Comparison of ENCODE assay signal across 6 cellular contexts in genomic region chr2:233200790-233201189, GRCh38. TPM values are rescaled to one million over a fixed set of nuclear protein-coding genes. Genes with fewer than 3 reads are reported as not detected.
DNase-seq lines count a peak whose midpoint lies in the region; ATAC-seq and TF ChIP-seq lines count a peak whose summit lies in the region.
"Not testable (repeated sequence)": the region's sequence is repeated elsewhere in the genome, so short reads cannot be mapped to it uniquely, and the experiment has no call there.

No MANE protein-coding gene starts in this region.

- peak overlapping the region; percentile 32; the same call in 1 of the 2 replicates for H3K4me2 ChIP-seq in BLaER1

- DNase-seq in activated CD4-positive, alpha-beta memory T cell treated with anti-CD3 and anti-CD28 coated beads, Interleukin-2, amount 10 ng/mL, durations not matched to agents 7 days and 5 days; glutamatergic neuron; memory B cell (ENCODE audit: low spot score in 2 of 2): not testable (repeated sequence)

- H3K27me3 ChIP-seq in BLaER1 = not testable (repeated sequence)

- CTCF ChIA-PET in HEK293 (lab: Yijun Ruan, JAX) = interaction anchor here (0.6 kb wide), 3 partner anchors 28 to 1466 kb away, joined by 3 to 4 read pairs (median 3); no protein-coding TSS in a partner anchor
- CTCF ChIA-PET in activated CD4-positive, alpha-beta memory T cell treated with anti-CD3 and anti-CD28 coated beads, Interleukin-2, amount 10 ng/mL, durations not matched to agents 7 days and 5 days (lab: Charles Lee) = interaction anchor here (0.8 to 1.2 kb wide), 3 partner anchors 27 to 50 kb away, joined by 3 read pairs; partner anchors contain the start of gene ATG16L1

- H3K4me1 ChIP-seq in BLaER1 = peaks cover 41% of the 10 kb centered on the region
- not testable (repeated sequence) for H3K4me1 ChIP-seq in HEK293 (ENCODE audit: control insufficient read depth, insufficient read depth, low read length)

- not testable (repeated sequence) for H3K9me3 Mint-ChIP-seq in activated CD4-positive, alpha-beta memory T cell treated with anti-CD3 and anti-CD28 coated beads, Interleukin-2, amount 10 ng/mL, durations not matched to agents 7 days and 5 days; memory B cell; stimulated activated memory B cell treated with anti-CD40 and anti-IgM and Interleukin-4, amounts not matched to agents 10 μg/mL and 1 μg/mL and 100 μg/mL, for 72 hours
- H3K9me3 Mint-ChIP-seq in glutamatergic neuron (ENCODE audit: unreplicated experiment) = peaks cover 13% of the 10 kb centered on the region

- not testable (repeated sequence) for H3K4me1 Mint-ChIP-seq in activated CD4-positive, alpha-beta memory T cell treated with anti-CD3 and anti-CD28 coated beads, Interleukin-2, amount 10 ng/mL, durations not matched to agents 7 days and 5 days; glutamatergic neuron (ENCODE audit: low read depth, unreplicated experiment)
- H3K4me1 Mint-ChIP-seq in memory B cell = peaks cover 35% of the 10 kb centered on the region
- H3K4me1 Mint-ChIP-seq in stimulated activated memory B cell treated with anti-CD40 and anti-IgM and Interleukin-4, amounts not matched to agents 10 μg/mL and 1 μg/mL and 100 μg/mL, for 72 hours = peaks cover 66% of the 10 kb centered on the region

- not testable (repeated sequence) for H3K4me3 ChIP-seq in BLaER1; HEK293 (ENCODE audit: low read depth, low read length)

- H3K4me3 Mint-ChIP-seq in activated CD4-positive, alpha-beta memory T cell treated with anti-CD3 and anti-CD28 coated beads, Interleukin-2, amount 10 ng/mL, durations not matched to agents 7 days and 5 days; memory B cell; stimulated activated memory B cell treated with anti-CD40 and anti-IgM and Interleukin-4, amounts not matched to agents 10 μg/mL and 1 μg/mL and 100 μg/mL, for 72 hours: not testable (repeated sequence)
- H3K4me3 Mint-ChIP-seq in glutamatergic neuron (ENCODE audit: unreplicated experiment) = peak overlapping the region; percentile 46

- not testable (repeated sequence) for H3K9ac ChIP-seq in BLaER1

- not testable (repeated sequence) for TF ChIP-seq CTCF in HEK293 (tag by site-specific recombination; IDR thresholded peaks at IDR 0.05); glutamatergic neuron (IDR thresholded peaks at IDR 0.05; ENCODE audit: partially characterized antibody, unreplicated experiment)

- peaks cover 44% of the 10 kb centered on the region for H4K20me1 ChIP-seq in BLaER1

- H3K36me3 Mint-ChIP-seq in activated CD4-positive, alpha-beta memory T cell treated with anti-CD3 and anti-CD28 coated beads, Interleukin-2, amount 10 ng/mL, durations not matched to agents 7 days and 5 days (ENCODE audit: low read depth) = peaks cover 78% of the 10 kb centered on the region
- H3K36me3 Mint-ChIP-seq in glutamatergic neuron (ENCODE audit: unreplicated experiment) (peaks cover 11% of the 10 kb centered on the region), memory B cell (peaks cover 51% of the 10 kb centered on the region)
- H3K36me3 Mint-ChIP-seq in stimulated activated memory B cell treated with anti-CD40 and anti-IgM and Interleukin-4, amounts not matched to agents 10 μg/mL and 1 μg/mL and 100 μg/mL, for 72 hours = peaks cover 77% of the 10 kb centered on the region

- H3K27ac ChIP-seq in BLaER1; HEK293 (ENCODE audit: extremely low read depth, low read depth, low read length): not testable (repeated sequence)

- POLR2A ChIA-PET in HEK293 (lab: Yijun Ruan, JAX); activated CD4-positive, alpha-beta memory T cell treated with anti-CD3 and anti-CD28 coated beads, Interleukin-2, amount 10 ng/mL, durations not matched to agents 7 days and 5 days (lab: Charles Lee): not testable (repeated sequence)

- H3K27me3 Mint-ChIP-seq in activated CD4-positive, alpha-beta memory T cell treated with anti-CD3 and anti-CD28 coated beads, Interleukin-2, amount 10 ng/mL, durations not matched to agents 7 days and 5 days; glutamatergic neuron (ENCODE audit: unreplicated experiment); memory B cell; stimulated activated memory B cell treated with anti-CD40 and anti-IgM and Interleukin-4, amounts not matched to agents 10 μg/mL and 1 μg/mL and 100 μg/mL, for 72 hours: not testable (repeated sequence)

- ATAC-seq in memory B cell (ENCODE audit: low read depth); stimulated activated memory B cell treated with anti-CD40 and anti-IgM and Interleukin-4, amounts not matched to agents 10 μg/mL and 1 μg/mL and 100 μg/mL, for 72 hours: not testable (repeated sequence)

- H3K36me3 ChIP-seq in BLaER1 = peaks cover 97% of the 10 kb centered on the region
- not testable (repeated sequence) for H3K36me3 ChIP-seq in HEK293 (ENCODE audit: control insufficient read depth in 2 of 2, insufficient read depth in 1 of 2, low read length in 2 of 2)

- peak overlapping the region; percentile 44 for H3K27ac Mint-ChIP-seq in activated CD4-positive, alpha-beta memory T cell treated with anti-CD3 and anti-CD28 coated beads, Interleukin-2, amount 10 ng/mL, durations not matched to agents 7 days and 5 days
- H3K27ac Mint-ChIP-seq in glutamatergic neuron (ENCODE audit: unreplicated experiment) = not testable (repeated sequence)
- peak overlapping the region; percentile 82 for H3K27ac Mint-ChIP-seq in memory B cell
- peak overlapping the region; percentile 80 for H3K27ac Mint-ChIP-seq in stimulated activated memory B cell treated with anti-CD40 and anti-IgM and Interleukin-4, amounts not matched to agents 10 μg/mL and 1 μg/mL and 100 μg/mL, for 72 hours

- not testable (repeated sequence) for H3K9me3 ChIP-seq in BLaER1; HEK293 (ENCODE audit: control insufficient read depth, insufficient read depth, low read depth, low read length)

TF ChIP-seq in HEK293, 187 proteins besides CTCF, POLR2A, EP300 and RAD21 (continues in another document):
- TF ChIP-seq ZXDB (tag by site-specific recombination; IDR thresholded peaks at IDR 0.05) (peak; percentile 35; the same call in 1 of the 2 replicates), ZNF394 (tag by site-specific recombination; IDR thresholded peaks at IDR 0.05; ENCODE audit: borderline replicate concordance) (peak; percentile 89), ZBTB21 (tag by site-specific recombination; IDR thresholded peaks at IDR 0.05) (0 out of 2 replicates have a peak, but pooled peaks have one; percentile 27), ZNF555 (tag by site-specific recombination; conservative IDR thresholded peaks at IDR 0.05) (peak; percentile 78), ZNF266 (tag by site-specific recombination; IDR thresholded peaks at IDR 0.05; ENCODE audit: low read depth) (peak; percentile 54; the same call in 1 of the 2 replicates), ZNF433 (tag by site-specific recombination; IDR thresholded peaks at IDR 0.05; ENCODE audit: low read depth) (peak; percentile 76), ZNF518A (tag by site-specific recombination; conservative IDR thresholded peaks at IDR 0.05; ENCODE audit: low read depth) (peak; percentile 80), ZNF558 (tag by site-specific recombination; IDR thresholded peaks at IDR 0.05) (peak; percentile 61; the same call in 1 of the 2 replicates), ZNF202 (tag by site-specific recombination; IDR thresholded peaks at IDR 0.05; ENCODE audit: borderline replicate concordance) (0 out of 2 replicates have a peak, but pooled peaks have one; percentile 14), ZNF138 (tag by site-specific recombination; IDR thresholded peaks at IDR 0.05; ENCODE audit: borderline replicate concordance) (0 out of 2 replicates have a peak, but pooled peaks have one; percentile 21)

RNA-seq across cellular contexts. Expression of gene ATG16L1, which starts 50.7 kb away (rescaled TPM):
- 10 to 100 TPM; 55.9 to 58.9 TPM for total RNA-seq in activated CD4-positive, alpha-beta memory T cell treated with anti-CD3 and anti-CD28 coated beads, Interleukin-2, amount 10 ng/mL, durations not matched to agents 7 days and 5 days
- total RNA-seq in glutamatergic neuron (ENCODE audit: unreplicated experiment) = 29.3 TPM
